ENCODE assay signal across 26 cellular contexts in genomic region chr20:61852268-61853072, GRCh38.
"Had no signal": no experiment of that assay in that cellular context is flagged by ENCODE, and none has a peak within 500 bp of the region (broad histone marks: within the 10 kb centered on the region; RNA-seq: fewer than 3 reads in every experiment).

No MANE protein-coding gene starts in this region.

- H3K4me3 ChIP-seq: coronary artery, esophagus muscularis mucosa, gastroesophageal sphincter, heart right ventricle, lung, sigmoid colon, stomach, thyroid gland, vagina had no signal

- H3K4me1 ChIP-seq: esophagus muscularis mucosa, foreskin keratinocyte, gastroesophageal sphincter, heart right ventricle, parathyroid adenoma, sigmoid colon, stomach, thyroid gland, vagina had no signal

- H3K27ac Mint-ChIP-seq: memory B cell; natural killer cell; progenitor cell of endocrine pancreas; stimulated activated effector memory CD8-positive, alpha-beta T cell treated with anti-CD3 and anti-CD28 coated beads, Interleukin-12 subunit alpha, Interleukin-12 subunit beta, amount 100 ng/mL, for 72 hours had no signal

- H3K27me3 Mint-ChIP-seq: progenitor cell of endocrine pancreas had no signal

- H3K9me3 ChIP-seq: heart right ventricle, sigmoid colon, thyroid gland, vagina had no signal

- H3K27me3 ChIP-seq: thyroid gland, vagina had no signal

- ATAC-seq: foreskin keratinocyte; gastroesophageal sphincter; heart right ventricle; left colon; natural killer cell; stimulated activated effector memory CD8-positive, alpha-beta T cell treated with anti-CD3 and anti-CD28 coated beads, Interleukin-12 subunit alpha, Interleukin-12 subunit beta, amount 100 ng/mL, for 72 hours had no signal

- H3K9me3 Mint-ChIP-seq: memory B cell; natural killer cell; stimulated activated effector memory CD8-positive, alpha-beta T cell treated with anti-CD3 and anti-CD28 coated beads, Interleukin-12 subunit alpha, Interleukin-12 subunit beta, amount 100 ng/mL, for 72 hours had no signal

- H3K36me3 Mint-ChIP-seq: memory B cell; natural killer cell; stimulated activated effector memory CD8-positive, alpha-beta T cell treated with anti-CD3 and anti-CD28 coated beads, Interleukin-12 subunit alpha, Interleukin-12 subunit beta, amount 100 ng/mL, for 72 hours had no signal

- FAIRE-seq: endothelial cell of umbilical vein, islet of Langerhans had no signal

- DNase-seq: dermis blood vessel endothelial cell; effector memory CD4-positive, alpha-beta T cell; foreskin keratinocyte; heart right ventricle; hippocampal formation; kidney glomerular epithelial cell; left colon; natural killer cell; sigmoid colon; stimulated activated CD4-positive, alpha-beta T cell treated with anti-CD3 and anti-CD28 coated beads, Interleukin-2, amount 100 ng/mL, for 24 hours; stimulated activated CD4-positive, alpha-beta T cell treated with anti-CD3 and anti-CD28 coated beads, Interleukin-4, amount 100 ng/mL, for 24 hours; stimulated activated naive CD4-positive, alpha-beta T cell treated with Interleukin-2 at 50 U/mL for 16 hours; stomach; thyroid gland; trophoblast cell had no signal

- H3K4me1 Mint-ChIP-seq: memory B cell; natural killer cell; stimulated activated effector memory CD8-positive, alpha-beta T cell treated with anti-CD3 and anti-CD28 coated beads, Interleukin-12 subunit alpha, Interleukin-12 subunit beta, amount 100 ng/mL, for 72 hours had no signal

- H3K4me3 Mint-ChIP-seq: memory B cell; natural killer cell; stimulated activated effector memory CD8-positive, alpha-beta T cell treated with anti-CD3 and anti-CD28 coated beads, Interleukin-12 subunit alpha, Interleukin-12 subunit beta, amount 100 ng/mL, for 72 hours had no signal

- H3K36me3 ChIP-seq: esophagus muscularis mucosa, gastroesophageal sphincter, heart right ventricle, sigmoid colon, stomach, thyroid gland, vagina had no signal

- H3K27ac ChIP-seq: coronary artery, esophagus muscularis mucosa, foreskin keratinocyte, gastroesophageal sphincter, heart right ventricle, parathyroid adenoma, sigmoid colon, stomach, thyroid gland, vagina had no signal
